1 cellular context compared by ENCODE assay signal in genomic region chr1:86154581-86155060, GRCh38.
TF ChIP-seq lines count a peak whose summit lies in the region.

No MANE protein-coding gene starts in this region.

TF ChIP-seq in SK-N-SH treated with all-trans-retinoic acid at 6 μM for 48 hours, 23 proteins besides CTCF, POLR2A, EP300 and RAD21 (continued from another document):
- TF ChIP-seq CREB5 (CRISPR knock-in tag; IDR thresholded peaks at IDR 0.05; ENCODE audit: low read depth) (no peak), POU6F1 (CRISPR knock-in tag; IDR thresholded peaks at IDR 0.05; ENCODE audit: borderline replicate concordance, low read depth) (no peak), TCF4 (CRISPR knock-in tag; IDR thresholded peaks at IDR 0.05; ENCODE audit: borderline replicate concordance) (no peak), PATZ1 (CRISPR knock-in tag; IDR thresholded peaks at IDR 0.05; ENCODE audit: borderline replicate concordance) (no peak)
